Comparison of ENCODE assay signal across 14 cellular contexts in genomic region chr14:89418976-89419375, GRCh38. TPM values are rescaled to one million over a fixed set of nuclear protein-coding genes. Genes with fewer than 3 reads are reported as not detected.
DNase-seq lines count a peak whose midpoint lies in the region; ATAC-seq and TF ChIP-seq lines count a peak whose summit lies in the region.
"Had no signal": no experiment of that assay in that cellular context is flagged by ENCODE, and none has a peak within 500 bp of the region (broad histone marks: within the 10 kb centered on the region; RNA-seq: fewer than 3 reads in every experiment).

No MANE protein-coding gene starts in this region.

- peaks cover 18% of the 10 kb centered on the region for H4K20me1 ChIP-seq in Loucy (ENCODE audit: insufficient read depth, low read length, poor library complexity, severe bottlenecking)

- H3K4me3 ChIP-seq in Loucy (ENCODE audit: low read length, poor library complexity, severe bottlenecking) (no peak overlapping the region), spleen (peak overlapping the region in 1 of 8 donors; percentile 95)
- H3K4me3 ChIP-seq: hepatocyte had no signal

- peak overlapping the region; percentile 92 for H3K4me2 ChIP-seq in Loucy (ENCODE audit: low read depth, low read length, poor library complexity, severe bottlenecking)

- peak overlapping the region; percentile 69 for H3K27ac Mint-ChIP-seq in T-helper 2 cell treated with Interferon-gamma antibody and Interleukin-4, amounts not matched to agents 5 μg/mL and 100 μg/mL, for 36 hours
- H3K27ac Mint-ChIP-seq in chondrocyte (ENCODE audit: unreplicated experiment): peak overlapping the region; percentile 69

- peak overlapping the region in 5 of 8 donors; percentile 43 to 96 (median 95) for H3K27ac ChIP-seq in spleen
- H3K27ac ChIP-seq: hepatocyte had no signal

- H3K36me3 ChIP-seq in Loucy (ENCODE audit: insufficient read depth, low read length): no peaks in the 10 kb centered on the region; the same call in 1 of the 2 replicates
- no peaks in the 10 kb centered on the region for H3K36me3 ChIP-seq in spleen

- H2AFZ ChIP-seq in Loucy (ENCODE audit: low read length): no peak overlapping the region
- H2AFZ ChIP-seq: hepatocyte had no signal

- H3K9me3 Mint-ChIP-seq in T-helper 2 cell treated with Interferon-gamma antibody and Interleukin-4, amounts not matched to agents 5 μg/mL and 100 μg/mL, for 36 hours: no peaks in the 10 kb centered on the region
- no peaks in the 10 kb centered on the region for H3K9me3 Mint-ChIP-seq in chondrocyte (ENCODE audit: low read depth)

- TF ChIP-seq CTCF in Loucy (conservative IDR thresholded peaks at IDR 0.05; ENCODE audit: low read length): peak; percentile 40
- peak; percentile 18 for TF ChIP-seq CTCF in chondrocyte (IDR thresholded peaks at IDR 0.05)
- TF ChIP-seq CTCF in spleen (IDR thresholded peaks at IDR 0.05 in 8 of 11, conservative IDR thresholded peaks at IDR 0.05 in 3 of 11): peak in 3 of 11 experiments; percentile 17 to 41 (median 34)

- peaks cover 63% of the 10 kb centered on the region for H3K4me1 Mint-ChIP-seq in T-helper 2 cell treated with Interferon-gamma antibody and Interleukin-4, amounts not matched to agents 5 μg/mL and 100 μg/mL, for 36 hours (ENCODE audit: low read depth)
- H3K4me1 Mint-ChIP-seq in chondrocyte (ENCODE audit: low read depth): peaks cover 45% of the 10 kb centered on the region

- H3F3A ChIP-seq in Loucy (ENCODE audit: low read depth): no peaks in the 10 kb centered on the region

- no peak for DNase-seq in T-helper 2 cell treated with Interferon-gamma antibody and Interleukin-4, amounts not matched to agents 5 μg/mL and 100 μg/mL, for 36 hours (ENCODE audit: low spot score)
- DNase-seq in T-helper 2 cell (no peak), chondrocyte (ENCODE audit: low spot score) (no peak), spleen (no peak), DMS79 treated with DMSO at 0.1 percent for 48 hours (lab: John Stamatoyannopoulos, UW) (no peak), HK-2 (ENCODE audit: unreplicated experiment) (no peak)
- DNase-seq: ACHN; activated CD4-positive, CD25-positive, alpha-beta regulatory T cell; amniotic stem cell; GDM1; midbrain had no signal

- no peak for ATAC-seq in HG03097 (IDR thresholded peaks at IDR 0.05; ENCODE audit: low FRiP score, unreplicated experiment)

- H3K27me3 Mint-ChIP-seq in T-helper 2 cell treated with Interferon-gamma antibody and Interleukin-4, amounts not matched to agents 5 μg/mL and 100 μg/mL, for 36 hours (ENCODE audit: low read depth): no peaks in the 10 kb centered on the region
- H3K27me3 Mint-ChIP-seq in chondrocyte (ENCODE audit: low read depth): no peaks in the 10 kb centered on the region

- peak overlapping the region; percentile 93 for H3K9ac ChIP-seq in Loucy (ENCODE audit: low read depth, low read length, poor library complexity, severe bottlenecking)

- peak overlapping the region; percentile 63 for H3K4me3 Mint-ChIP-seq in T-helper 2 cell treated with Interferon-gamma antibody and Interleukin-4, amounts not matched to agents 5 μg/mL and 100 μg/mL, for 36 hours
- no peak overlapping the region for H3K4me3 Mint-ChIP-seq in chondrocyte (ENCODE audit: unreplicated experiment)

- H3K9me2 ChIP-seq in Loucy (replicated peaks; ENCODE audit: low read depth, low read length): no peaks in the 10 kb centered on the region

- H3K4me1 ChIP-seq in Loucy (ENCODE audit: insufficient read depth, low read length, poor library complexity, severe bottlenecking) (peaks cover 42% of the 10 kb centered on the region), spleen (peaks cover 8 to 62% (median 36%) of the 10 kb centered on the region in 6 donors)

- H3K27me3 ChIP-seq in Loucy (ENCODE audit: insufficient read depth, low read length, poor library complexity, severe bottlenecking) (no peaks in the 10 kb centered on the region), spleen (replicated peaks in 1 of 7) (no peaks in the 10 kb centered on the region)
- H3K27me3 ChIP-seq: hepatocyte had no signal

- intact Hi-C loops in spleen (cut with DNase I; ENCODE audit: low total_unique reads): loop anchor here (10.0 kb wide), 1 partner anchor 244 kb away; no protein-coding TSS in a partner anchor

- 56 to 83% (median 67%) methylated on average over 2 of the region's 2 CpGs for WGBS in spleen, 5 donors

- TF ChIP-seq POLR2A in spleen (IDR thresholded peaks at IDR 0.05): no peak

- H3K9me3 ChIP-seq in Loucy (ENCODE audit: insufficient read depth, low read depth, low read length) (no peaks in the 10 kb centered on the region), spleen (no peaks in the 10 kb centered on the region)

- H3K36me3 Mint-ChIP-seq in T-helper 2 cell treated with Interferon-gamma antibody and Interleukin-4, amounts not matched to agents 5 μg/mL and 100 μg/mL, for 36 hours (ENCODE audit: low read depth): peaks cover 15% of the 10 kb centered on the region
- H3K36me3 Mint-ChIP-seq in chondrocyte (ENCODE audit: low read depth): no peaks in the 10 kb centered on the region

- peaks cover 70% of the 10 kb centered on the region for H3K79me2 ChIP-seq in Loucy (ENCODE audit: insufficient read depth, low read length)

RNA-seq across cellular contexts. Expression of gene FOXN3, which starts 1.9 kb away (rescaled TPM):
- total RNA-seq in chondrocyte (129 to 161 TPM (median 155 TPM) in 3 replicates), spleen (100 to 1,000 TPM in 5 of 7 donors, 10 to 100 TPM in 2; 76.4 to 121 (median 105) TPM)
- polyA plus RNA-seq in spleen: 10 to 100 TPM in 1 of 3 donors, 1 to 10 TPM in 2; 9.2 to 12.7 (median 9.3) TPM
